In the genomic region with DNA sequence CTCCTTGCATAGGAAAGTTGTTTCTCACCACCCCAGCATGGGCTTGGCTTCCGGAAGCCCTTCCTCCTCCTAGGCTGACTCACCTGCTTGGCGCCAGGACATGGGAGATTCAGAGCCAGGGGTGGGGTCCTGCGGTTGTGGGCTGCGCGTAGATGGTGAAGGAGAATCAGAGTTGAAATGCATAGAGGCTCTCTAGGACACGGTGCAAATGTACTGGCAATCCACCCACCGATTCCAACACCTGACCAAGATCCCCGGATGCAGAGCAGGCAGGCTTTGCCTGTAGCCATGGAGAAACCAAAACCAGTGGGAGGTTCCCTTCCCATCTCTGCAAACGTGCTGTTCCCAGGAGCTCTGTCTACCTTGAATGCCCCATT, we compare ENCODE assay signal across 12 cellular contexts. TPM values are rescaled to one million over a fixed set of nuclear protein-coding genes. Genes with fewer than 3 reads are reported as not detected.
DNase-seq lines count a peak whose midpoint lies in the region; FAIRE-seq and TF ChIP-seq lines count a peak whose summit lies in the region.
"Not testable (repeated sequence)": the region's sequence is repeated elsewhere in the genome, so short reads cannot be mapped to it uniquely, and the experiment has no call there.
"Had no signal": no experiment of that assay in that cellular context is flagged by ENCODE, and none has a peak within 500 bp of the region (broad histone marks: within the 10 kb centered on the region; RNA-seq: fewer than 3 reads in every experiment).

No MANE protein-coding gene starts in this region.

- peaks cover 58% of the 10 kb centered on the region for H3K4me1 Mint-ChIP-seq in Calu3 (ENCODE audit: low read depth, unreplicated experiment)
- not testable (repeated sequence) for H3K4me1 Mint-ChIP-seq in endodermal cell

- H3K36me3 Mint-ChIP-seq in Calu3 (ENCODE audit: insufficient read depth, unreplicated experiment) = peaks cover 21% of the 10 kb centered on the region
- H3K36me3 Mint-ChIP-seq in endodermal cell (ENCODE audit: low read depth) = not testable (repeated sequence)

- peak overlapping the region; percentile 40 for H3K4me3 Mint-ChIP-seq in Calu3 (ENCODE audit: low read depth, unreplicated experiment)
- H3K4me3 Mint-ChIP-seq in endodermal cell = not testable (repeated sequence)

- POLR2A ChIA-PET in SK-N-SH (lab: Yijun Ruan, JAX) = not testable (repeated sequence)

- H3K4me3 ChIP-seq in SK-N-SH (ENCODE audit: low read depth in 2 of 2, low read length in 1 of 2); astrocyte of the spinal cord (ENCODE audit: low read depth, low read length); endodermal cell (ENCODE audit: low read length); keratinocyte (ENCODE audit: control insufficient read depth in 2 of 3, extremely low read depth in 1 of 3, insufficient read depth in 2 of 3, low read depth in 1 of 3, low read length in 3 of 3): not testable (repeated sequence)

- DNase-seq in Calu3 = peak; percentile 80
- DNase-seq in LoVo (ENCODE audit: low spot score) = peak; percentile 89
- DNase-seq in SK-N-SH = not testable (repeated sequence)
- peak; percentile 44 for DNase-seq in astrocyte of the spinal cord (ENCODE audit: low read depth, low spot score)
- peak; percentile 46 for DNase-seq in endodermal cell
- peak; percentile 86 for DNase-seq in keratinocyte (ENCODE audit: low read depth, low spot score)
- DNase-seq in posterior cingulate gyrus = peak in 8 of 10 donors; percentile 29 to 88 (median 54)

- not testable (repeated sequence) for H3K9me3 Mint-ChIP-seq in Calu3 (ENCODE audit: low read depth, unreplicated experiment); endodermal cell

- BruUV-seq in Calu3 (replicated peaks; lab: Mats Ljungman, UMichigan) = not testable (repeated sequence)

- dilution Hi-C loops in keratinocyte (cut with MboI; ENCODE audit: extremely low pct_ligation_motif_present, low sequenced_read_pairs) = not testable (repeated sequence)

- H3K9me2 ChIP-seq in SK-N-SH = not testable (repeated sequence)

- H2AFZ ChIP-seq in SK-N-SH (ENCODE audit: low read depth); keratinocyte (ENCODE audit: control insufficient read depth, low read length): not testable (repeated sequence)

- 0 out of 4 replicates have a peak, but pooled peaks of 1 of the 2 experiments have one; percentile 11 for TF ChIP-seq EP300 in SK-N-SH (IDR thresholded peaks at IDR 0.05; ENCODE audit: borderline replicate concordance in 1 of 2, low read depth in 1 of 2, low read length in 1 of 2)

- H3K27ac Mint-ChIP-seq in Calu3 (ENCODE audit: unreplicated experiment) = peak overlapping the region; percentile 96
- not testable (repeated sequence) for H3K27ac Mint-ChIP-seq in endodermal cell

- TF ChIP-seq CTCF in Calu3 (IDR thresholded peaks at IDR 0.05; ENCODE audit: unreplicated experiment); SK-N-SH (IDR thresholded peaks at IDR 0.05); astrocyte of the spinal cord (IDR thresholded peaks at IDR 0.05; ENCODE audit: low read depth, low read length); endodermal cell (conservative IDR thresholded peaks at IDR 0.05); keratinocyte (optimal IDR thresholded peaks at IDR 0.05 in 1 of 3, IDR thresholded peaks at IDR 0.05 in 1 of 3, conservative IDR thresholded peaks at IDR 0.05 in 1 of 3; ENCODE audit: extremely low read depth in 1 of 3, insufficient read depth in 2 of 3, low read length in 3 of 3): not testable (repeated sequence)

- H3K9me3 ChIP-seq in SK-N-SH; endodermal cell (ENCODE audit: control insufficient read depth, low read length); keratinocyte (ENCODE audit: control insufficient read depth, low read depth, low read length): not testable (repeated sequence)

- not testable (repeated sequence) for H3K27me3 ChIP-seq in SK-N-SH (ENCODE audit: insufficient read depth); endodermal cell (ENCODE audit: control insufficient read depth, insufficient read depth, low read length, poor library complexity, severe bottlenecking); keratinocyte (ENCODE audit: control insufficient read depth, extremely low read depth, insufficient read depth, low read length)

- not testable (repeated sequence) for H3K4me1 ChIP-seq in SK-N-SH (ENCODE audit: control insufficient read depth in 1 of 2, insufficient read depth in 2 of 2, low read depth in 1 of 2, low read length in 1 of 2); endodermal cell (ENCODE audit: control insufficient read depth, insufficient read depth, low read length)
- peaks cover 38% of the 10 kb centered on the region for H3K4me1 ChIP-seq in keratinocyte (ENCODE audit: control insufficient read depth, extremely low read depth, insufficient read depth, low read length)

- not testable (repeated sequence) for H3K9me1 ChIP-seq in keratinocyte (ENCODE audit: control insufficient read depth, extremely low read depth, insufficient read depth, low read length)

- not testable (repeated sequence) for TF ChIP-seq RAD21 in SK-N-SH (IDR thresholded peaks at IDR 0.05; ENCODE audit: low read length)

- not testable (repeated sequence) for H3K9ac ChIP-seq in SK-N-SH; endodermal cell (ENCODE audit: extremely low read depth, low read length, poor library complexity, severe bottlenecking)
- peak overlapping the region; percentile 52 for H3K9ac ChIP-seq in keratinocyte (ENCODE audit: control insufficient read depth, extremely low read depth, insufficient read depth, low read length)

- WGBS in SK-N-SH (ENCODE audit: low lambda C conversion rate) = 55% methylated on average over 8 of the region's 9 CpGs
- 70 to 88% methylated on average over 6 to 9 of the region's 9 CpGs for WGBS in endodermal cell (ENCODE audit: insufficient coverage in 1 of 2, insufficient read length in 1 of 2), 2 experiments

- H3K27me3 Mint-ChIP-seq in Calu3 (ENCODE audit: unreplicated experiment); endodermal cell (ENCODE audit: insufficient read depth): not testable (repeated sequence)

- H4K20me1 ChIP-seq in SK-N-SH (ENCODE audit: insufficient read depth); keratinocyte (ENCODE audit: control insufficient read depth, extremely low read depth, insufficient read depth, low read length): not testable (repeated sequence)

- H3K79me2 ChIP-seq in SK-N-SH (ENCODE audit: insufficient read depth); keratinocyte (ENCODE audit: control insufficient read depth, insufficient read depth, low read length): not testable (repeated sequence)

- not testable (repeated sequence) for H3K36me3 ChIP-seq in SK-N-SH (replicated peaks in 1 of 2; ENCODE audit: control insufficient read depth in 1 of 2, insufficient read depth in 2 of 2, low read length in 1 of 2); endodermal cell (ENCODE audit: control insufficient read depth, insufficient read depth, low read length); keratinocyte (ENCODE audit: control insufficient read depth in 2 of 2, extremely low read depth in 1 of 2, insufficient read depth in 2 of 2, low read length in 2 of 2)

- peak; percentile 46 for FAIRE-seq in keratinocyte (lab: Jason Lieb, UNC)

- not testable (repeated sequence) for H3F3A ChIP-seq in SK-N-SH (replicated peaks; ENCODE audit: insufficient read depth)

- not testable (repeated sequence) for H3K4me2 ChIP-seq in SK-N-SH
- peak overlapping the region; percentile 69 for H3K4me2 ChIP-seq in keratinocyte (ENCODE audit: control insufficient read depth, extremely low read depth, insufficient read depth, low read depth, low read length)

- intact Hi-C loops in Calu3 (cut with micrococcal nuclease; ENCODE audit: unreplicated experiment); posterior cingulate gyrus (cut with DNase I): not testable (repeated sequence)

- not testable (repeated sequence) for H3K27ac ChIP-seq in SK-N-SH (ENCODE audit: low read depth in 2 of 2, low read length in 1 of 2); endodermal cell (ENCODE audit: low read depth, low read length)
- peak overlapping the region; percentile 72 for H3K27ac ChIP-seq in keratinocyte (ENCODE audit: control insufficient read depth, insufficient read depth, low read length)

- CTCF ChIA-PET in Calu3 (lab: Charles Lee); SK-N-SH (lab: Yijun Ruan, JAX): not testable (repeated sequence)

- in situ Hi-C loops in astrocyte of the spinal cord (cut with HindIII; ENCODE audit: low sequenced_read_pairs) = not testable (repeated sequence)

RNA-seq across cellular contexts. Expression of gene MPRIP, which starts 27.5 kb away (rescaled TPM):
- total RNA-seq in Calu3 (2022) (338 and 423 TPM in 2 replicates), endodermal cell (100 to 1,000 TPM; 154 to 155 TPM)
- polyA plus RNA-seq in SK-N-SH (2012; rRNA removed) (64.4 and 69.8 TPM in 2 replicates), keratinocyte (76.4 to 113 TPM (median 93.2 TPM) in 3 replicates)
- polyA plus RNA-seq in SK-N-SH (2012; cell fraction: cytosol; rRNA removed) = 48.5 and 56.7 TPM in 2 replicates
- polyA plus RNA-seq in SK-N-SH (2012; cell fraction: nucleus; rRNA removed) = 85.3 and 87.9 TPM in 2 replicates
- polyA plus RNA-seq in endodermal cell (2013, experiment 1 of 2) = 126 TPM
- polyA plus RNA-seq in endodermal cell (2013, experiment 2 of 2) = 112 TPM
- polyA plus RNA-seq in keratinocyte (2011; ENCODE audit: low read depth) = 241 TPM
- polyA plus RNA-seq in keratinocyte (2011; cell fraction: cytosol; rRNA removed) = 61.6 and 75.3 TPM in 2 replicates
- 160 and 188 TPM in 2 replicates for polyA plus RNA-seq in keratinocyte (2011; cell fraction: nucleus; rRNA removed)
- polyA plus RNA-seq in keratinocyte (2012; ENCODE audit: low replicate concordance) = 132 and 155 TPM in 2 replicates
- 188 to 396 TPM (median 205 TPM) in 3 replicates for polyA minus RNA-seq in keratinocyte
- 102 TPM for polyA minus RNA-seq in keratinocyte (2011; cell fraction: cytosol; rRNA and poly(A)+ RNA removed)
- polyA minus RNA-seq in keratinocyte (2011; cell fraction: nucleus; rRNA and poly(A)+ RNA removed) = 123 and 162 TPM in 2 replicates

RNA-seq across cellular contexts. Expression of gene TNFRSF13B, which starts 42.8 kb away (rescaled TPM):
- not detected in 2 replicates for total RNA-seq in Calu3 (2022)
- not detected in 2 replicates for polyA plus RNA-seq in SK-N-SH (2012; rRNA removed)
- polyA plus RNA-seq in SK-N-SH (2012; cell fraction: cytosol; rRNA removed) = not detected in 2 replicates
- polyA plus RNA-seq in SK-N-SH (2012; cell fraction: nucleus; rRNA removed) = not detected in 2 replicates
- total RNA-seq in endodermal cell = 1 to 10 TPM in 1 of 2 donors, under 1 TPM in 1; 0.97 to 1.6 TPM
- 0.21 TPM for polyA plus RNA-seq in endodermal cell (2013, experiment 1 of 2)
- 0.33 TPM for polyA plus RNA-seq in endodermal cell (2013, experiment 2 of 2)
- 0.09 TPM in 1 of 3 replicates, not detected in the others for polyA plus RNA-seq in keratinocyte
- polyA plus RNA-seq in keratinocyte (2011; ENCODE audit: low read depth) = not detected
- polyA plus RNA-seq in keratinocyte (2011; cell fraction: cytosol; rRNA removed) = not detected in 2 replicates
- polyA plus RNA-seq in keratinocyte (2011; cell fraction: nucleus; rRNA removed) = not detected in 2 replicates
- not detected in 2 replicates for polyA plus RNA-seq in keratinocyte (2012; ENCODE audit: low replicate concordance)
- not detected in 3 replicates for polyA minus RNA-seq in keratinocyte
- not detected for polyA minus RNA-seq in keratinocyte (2011; cell fraction: cytosol; rRNA and poly(A)+ RNA removed)
- polyA minus RNA-seq in keratinocyte (2011; cell fraction: nucleus; rRNA and poly(A)+ RNA removed) = not detected in 2 replicates
- total RNA-seq: cardiac septum, fibroblast of lung, left lobe of liver, thyroid gland had no signal
- polyA plus RNA-seq: fibroblast of lung, neural cell had no signal
